Comparison of ENCODE assay signal across 27 cellular contexts in the genomic region with DNA sequence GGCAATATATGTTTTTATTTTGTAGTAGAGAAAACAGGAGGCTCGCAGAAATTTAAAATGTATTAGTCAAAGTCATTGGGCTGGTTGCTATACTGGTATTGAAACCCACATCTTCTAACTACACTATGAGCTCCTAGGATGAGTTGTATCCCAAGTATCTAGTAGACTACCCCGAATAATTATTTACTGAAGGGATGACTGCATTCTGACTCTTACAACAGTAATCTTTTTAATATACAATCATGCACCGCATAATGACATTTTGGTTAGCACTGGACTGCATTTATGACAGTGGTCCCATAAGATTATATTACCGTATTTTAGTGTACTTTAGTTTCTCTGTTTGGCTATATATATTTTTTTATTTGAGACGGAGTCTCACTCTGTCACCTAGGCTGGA.
"Had no signal": no experiment of that assay in that cellular context is flagged by ENCODE, and none has a peak within 500 bp of the region (broad histone marks: within the 10 kb centered on the region; RNA-seq: fewer than 3 reads in every experiment).

No MANE protein-coding gene starts in this region.

- H3K27ac ChIP-seq: SJCRH30, SK-N-MC, VCaP had no signal

- H3K4me1 ChIP-seq: SJCRH30 had no signal

- H3K4me3 ChIP-seq: SJCRH30, SK-N-MC had no signal

- H3K36me3 ChIP-seq: SJCRH30 had no signal

- DNase-seq: activated B cell treated with CpG ODN at 0.5 μM for 24 hours; activated CD4-positive, alpha-beta memory T cell treated with anti-CD3 and anti-CD28 coated beads, Interleukin-2, amount 10 ng/mL, durations not matched to agents 7 days and 5 days; activated CD4-positive, alpha-beta T cell treated with anti-CD3 and anti-CD28 coated beads for 48 hours; activated CD4-positive, CD25-positive, alpha-beta regulatory T cell treated with anti-CD3 and anti-CD28 coated beads, Interleukin-2, amount 50 U/mL, for 72 hours; activated CD8-positive, alpha-beta memory T cell treated with anti-CD3 and anti-CD28 coated beads for 24 hours; activated CD8-positive, alpha-beta memory T cell treated with anti-CD3 and anti-CD28 coated beads, Interleukin-2, amount 10 ng/mL, durations not matched to agents 7 days and 5 days; activated CD8-positive, alpha-beta memory T cell treated with anti-CD3 and anti-CD28 coated beads, Interleukin-2, amount 50 U/mL, for 48 hours; activated effector memory CD4-positive, alpha-beta T cell treated with Interleukin-2 at 50 U/mL for 16 hours; activated naive CD4-positive, alpha-beta T cell treated with anti-CD3 and anti-CD28 coated beads, Interleukin-2, amount 10 ng/mL, durations not matched to agents 7 days and 5 days; activated naive CD8-positive, alpha-beta T cell treated with anti-CD3 and anti-CD28 coated beads, Interleukin-2, amount 50 U/mL, for 24 hours; activated T-cell treated with anti-CD3 and anti-CD28 coated beads, Interleukin-2, amount 50 U/mL, for 48 hours; anterior cingulate cortex; central memory CD4-positive, alpha-beta T cell; MM.1S; NCI-H1092; NCI-H1436 treated with DMSO at 0.1 percent for 48 hours; NCI-H1694 treated with DMSO at 0.1 percent for 48 hours; NCI-H2029; NCI-H345; NCI-H524 treated with DMSO at 0.1 percent for 48 hours; NCI-H748 treated with DMSO at 0.1 percent for 48 hours; OCI-M1; SHP77; SJCRH30 had no signal

- H3K27me3 ChIP-seq: SJCRH30 had no signal

- H3K9me3 ChIP-seq: SJCRH30 had no signal

- ATAC-seq: activated CD8-positive, alpha-beta memory T cell treated with anti-CD3 and anti-CD28 coated beads, Interleukin-2, amount 10 ng/mL, durations not matched to agents 7 days and 5 days; activated naive CD8-positive, alpha-beta T cell treated with anti-CD3 and anti-CD28 coated beads, Interleukin-2, amount 50 U/mL, for 24 hours; Panc1 had no signal
